ENCODE assay signal across 16 cellular contexts in the genomic region with DNA sequence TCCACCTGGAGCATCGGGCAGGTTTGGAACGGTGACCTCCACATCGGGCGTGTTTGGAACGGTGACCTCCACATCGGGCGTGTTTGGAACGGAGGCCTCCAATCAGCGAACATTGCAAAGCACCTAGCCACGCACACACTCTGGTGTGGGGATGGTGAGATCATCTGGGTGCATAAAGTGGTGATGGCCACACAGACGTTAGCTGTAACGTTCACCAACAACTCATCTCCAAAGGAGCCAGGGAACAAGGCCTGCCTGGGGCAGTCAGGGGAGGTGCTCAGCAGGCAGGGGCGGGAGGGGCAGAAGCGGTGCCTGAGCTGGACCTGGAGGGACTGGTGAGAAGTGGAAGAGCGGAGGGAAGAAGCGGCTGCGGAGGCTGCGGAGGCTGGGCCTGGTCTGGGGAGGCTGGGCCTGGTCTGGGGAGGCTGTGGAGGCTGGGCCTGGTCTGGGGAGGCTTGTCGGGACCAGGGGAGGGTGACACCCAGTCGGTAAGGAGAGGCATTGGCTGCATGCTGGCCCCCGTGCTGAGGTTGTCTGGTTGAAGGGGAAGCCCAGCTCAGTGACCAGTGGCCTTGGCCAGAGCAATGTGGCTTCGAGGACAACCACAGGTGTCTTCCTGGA.
"Had no signal": no experiment of that assay in that cellular context is flagged by ENCODE, and none has a peak within 500 bp of the region (broad histone marks: within the 10 kb centered on the region; RNA-seq: fewer than 3 reads in every experiment).

No MANE protein-coding gene starts in this region.

- H3K9me3 ChIP-seq: stomach, suprapubic skin, tibial nerve had no signal

- ATAC-seq: activated CD4-positive, alpha-beta T cell treated with anti-CD3 and anti-CD28 coated beads for 36 hours; WTC11 had no signal

- H3K36me3 ChIP-seq: stomach, suprapubic skin, tibial nerve had no signal

- H3K27me3 ChIP-seq: tibial nerve had no signal

- DNase-seq: activated CD4-positive, alpha-beta T cell treated with anti-CD3 and anti-CD28 coated beads for 36 hours; activated CD4-positive, alpha-beta T cell treated with anti-CD3 and anti-CD28 coated beads, Interleukin-2, amount 50 U/mL, for 48 hours; activated CD8-positive, alpha-beta memory T cell treated with anti-CD3 and anti-CD28 coated beads, Interleukin-2, amount 50 U/mL, for 48 hours; activated naive CD4-positive, alpha-beta T cell treated with Interleukin-2 at 50 U/mL for 16 hours; activated naive CD8-positive, alpha-beta T cell treated with anti-CD3 and anti-CD28 coated beads for 36 hours; activated T-cell treated with anti-CD3 and anti-CD28 coated beads, Interleukin-2, amount 50 U/mL, for 48 hours; amygdala; kidney glomerular epithelial cell; stimulated activated CD4-positive, alpha-beta T cell treated with anti-CD3 and anti-CD28 coated beads, Interleukin-1b, Interleukin-23, amount 100 ng/mL, for 48 hours; stomach; T-helper 9 cell had no signal

- H3K27ac ChIP-seq: stomach, suprapubic skin, tibial nerve had no signal

- FAIRE-seq: endometrium, urothelium cell line had no signal

- H3K4me3 ChIP-seq: stomach, suprapubic skin, tibial nerve had no signal

- H3K4me1 ChIP-seq: suprapubic skin had no signal
